In genomic region chr1:236502972-236503639, GRCh38 we compare ENCODE assay signal across 1 cellular context.
A peak's percentile ranks its signal among the peaks of the same experiment; 100 is the strongest.
TF ChIP-seq lines count a peak whose summit lies in the region.

No MANE protein-coding gene starts in this region.

TF ChIP-seq in K562, 482 proteins besides CTCF, POLR2A, EP300 and RAD21 (continued from another document and continues in another):
- TF ChIP-seq RNF219 (CRISPR knock-in tag; IDR thresholded peaks at IDR 0.05) (no peak), SMARCE1 (IDR thresholded peaks at IDR 0.05) (no peak), NCOA6 (IDR thresholded peaks at IDR 0.05) (no peak), ZNF551 (CRISPR knock-in tag; IDR thresholded peaks at IDR 0.05) (no peak), SMC3 (conservative IDR thresholded peaks at IDR 0.05; ENCODE audit: insufficient read depth, low read depth, low read length) (no peak), RBM25 (IDR thresholded peaks at IDR 0.05; ENCODE audit: low read depth, low read length, severe bottlenecking) (no peak), PKNOX1 (IDR thresholded peaks at IDR 0.05) (no peak), ZNF76 (CRISPR knock-in tag; IDR thresholded peaks at IDR 0.05; ENCODE audit: borderline replicate concordance) (no peak; the same call in 1 of the 2 replicates), RFX5 (IDR thresholded peaks at IDR 0.05; ENCODE audit: low read depth, low read length) (no peak), RBBP5 (IDR thresholded peaks at IDR 0.05; ENCODE audit: borderline replicate concordance, insufficient read depth, low read length, poor library complexity, severe bottlenecking) (no peak), RAD51 (IDR thresholded peaks at IDR 0.05; ENCODE audit: borderline replicate concordance, low read depth) (no peak), SRSF9 (IDR thresholded peaks at IDR 0.05; ENCODE audit: borderline replicate concordance, low read depth, low read length) (no peak), MBD1 (CRISPR knock-in tag; IDR thresholded peaks at IDR 0.05) (peak; percentile 62; the same call in 1 of the 2 replicates), BCL6 (CRISPR knock-in tag; IDR thresholded peaks at IDR 0.05) (no peak), CREM (IDR thresholded peaks at IDR 0.05; ENCODE audit: low read depth) (peak; percentile 47), PBX2 (CRISPR knock-in tag; IDR thresholded peaks at IDR 0.05; ENCODE audit: low read depth) (no peak), PBX2 (tag; conservative IDR thresholded peaks at IDR 0.05; ENCODE audit: low read depth) (no peak), THAP7 (CRISPR knock-in tag; IDR thresholded peaks at IDR 0.05) (no peak), ATF3 (IDR thresholded peaks at IDR 0.05) (no peak), ATF3 (CRISPR knock-in tag; conservative IDR thresholded peaks at IDR 0.05) (no peak), SMARCA5 (IDR thresholded peaks at IDR 0.05) (no peak), TCF3 (CRISPR knock-in tag; IDR thresholded peaks at IDR 0.05) (no peak), HSF4 (CRISPR knock-in tag; IDR thresholded peaks at IDR 0.05; ENCODE audit: borderline replicate concordance) (no peak), AFF1 (IDR thresholded peaks at IDR 0.05; ENCODE audit: low read depth in 1 of 2, partially characterized antibody in 2 of 2) (peak in 1 of 2 experiments; percentile 26), BCLAF1 (IDR thresholded peaks at IDR 0.05; ENCODE audit: borderline replicate concordance in 1 of 2, control insufficient read depth in 1 of 2, low read depth in 2 of 2, low read length in 1 of 2) (no peak), MTA2 (IDR thresholded peaks at IDR 0.05; ENCODE audit: low read depth) (peak; percentile 33; the same call in 1 of the 2 replicates), HES1 (IDR thresholded peaks at IDR 0.05; ENCODE audit: low read depth) (no peak), ZKSCAN1 (IDR thresholded peaks at IDR 0.05; ENCODE audit: low read depth, low read length) (no peak), MAFG (tag; conservative IDR thresholded peaks at IDR 0.05) (no peak), HMBOX1 (IDR thresholded peaks at IDR 0.05) (no peak), NELFE (IDR thresholded peaks at IDR 0.05; ENCODE audit: insufficient read depth, insufficient read length) (no peak), TGIF2 (CRISPR knock-in tag; IDR thresholded peaks at IDR 0.05) (no peak), ZBTB34 (CRISPR knock-in tag; IDR thresholded peaks at IDR 0.05) (no peak), SMAD1 (IDR thresholded peaks at IDR 0.05; ENCODE audit: low read depth, low read length, partially characterized antibody) (no peak), ARID2 (IDR thresholded peaks at IDR 0.05) (0 out of 2 replicates have a peak, but pooled peaks have one; percentile 10), L3MBTL2 (IDR thresholded peaks at IDR 0.05) (peak; percentile 65; the same call in 1 of the 2 replicates), NR3C1 (CRISPR knock-in tag; IDR thresholded peaks at IDR 0.05) (no peak), ZNF764 (CRISPR knock-in tag; IDR thresholded peaks at IDR 0.05; ENCODE audit: low read depth) (no peak), MEIS2 (IDR thresholded peaks at IDR 0.05; ENCODE audit: partially characterized antibody) (no peak), RHOXF2B (CRISPR knock-in tag; conservative IDR thresholded peaks at IDR 0.05) (no peak), ZNF436 (CRISPR knock-in tag; IDR thresholded peaks at IDR 0.05) (no peak), ZNF384 (IDR thresholded peaks at IDR 0.05; ENCODE audit: low read depth, low read length) (peak; percentile 58; the same call in 1 of the 2 replicates), SREBF2 (CRISPR knock-in tag; IDR thresholded peaks at IDR 0.05) (no peak), RBM39 (optimal IDR thresholded peaks at IDR 0.05; ENCODE audit: low read depth, low read length) (no peak), ARNT (IDR thresholded peaks at IDR 0.05) (no peak), PTRF (tag; IDR thresholded peaks at IDR 0.05) (no peak)
